Comparison of ENCODE assay signal across 11 cellular contexts in genomic region chr1:222898191-222898527, GRCh38.
DNase-seq lines count a peak whose midpoint lies in the region; ATAC-seq and TF ChIP-seq lines count a peak whose summit lies in the region.
"Had no signal": no experiment of that assay in that cellular context is flagged by ENCODE, and none has a peak within 500 bp of the region (broad histone marks: within the 10 kb centered on the region; RNA-seq: fewer than 3 reads in every experiment).

No MANE protein-coding gene starts in this region.

- no peaks in the 10 kb centered on the region for H3K9me3 Mint-ChIP-seq in Calu3 (ENCODE audit: low read depth, unreplicated experiment)

- H3K4me3 ChIP-seq in PC-9 (0 out of 2 replicates have a peak overlapping the region, but pooled peaks have one; percentile 7), epithelial cell of proximal tubule (ENCODE audit: low read depth, low read length) (peak overlapping the region; percentile 9), prostate gland (peak overlapping the region; percentile 0 to 18)
- H3K4me3 ChIP-seq: neural progenitor cell had no signal

- no peaks in the 10 kb centered on the region for H3K79me2 ChIP-seq in PC-9 (ENCODE audit: low read depth)

- TF ChIP-seq CTCF in Calu3 (IDR thresholded peaks at IDR 0.05; ENCODE audit: unreplicated experiment) (no peak), PC-9 (conservative IDR thresholded peaks at IDR 0.05) (no peak), epithelial cell of proximal tubule (conservative IDR thresholded peaks at IDR 0.05; ENCODE audit: low read depth, low read length) (no peak), prostate gland (IDR thresholded peaks at IDR 0.05) (no peak)

- 13% methylated on average over 1 of the region's 1 CpG for WGBS in prostate gland

- no peaks in the 10 kb centered on the region for H3K27me3 Mint-ChIP-seq in Calu3 (ENCODE audit: unreplicated experiment)

- no peak overlapping the region for H3K27ac ChIP-seq in PC-9
- peak overlapping the region in 1 of 2 donors; percentile 55 for H3K27ac ChIP-seq in prostate gland
- H3K27ac ChIP-seq: KMS-11, neural progenitor cell had no signal

- H3K36me3 ChIP-seq in PC-9 (ENCODE audit: low read depth) = no peaks in the 10 kb centered on the region
- no peaks in the 10 kb centered on the region for H3K36me3 ChIP-seq in prostate gland
- H3K36me3 ChIP-seq: neural progenitor cell, transverse colon had no signal

- H3K9me3 ChIP-seq in PC-9 (ENCODE audit: insufficient read depth, low read depth) = no peaks in the 10 kb centered on the region
- H3K9me3 ChIP-seq in prostate gland = no peaks in the 10 kb centered on the region
- H3K9me3 ChIP-seq: transverse colon had no signal

- H3K4me1 ChIP-seq in PC-9 (replicated peaks; ENCODE audit: insufficient read depth) = no peaks in the 10 kb centered on the region; the same call in 1 of the 2 replicates
- H3K4me1 ChIP-seq in prostate gland (replicated peaks) = no peaks in the 10 kb centered on the region
- H3K4me1 ChIP-seq: neural progenitor cell had no signal

- intact Hi-C loops in Calu3 (cut with micrococcal nuclease; ENCODE audit: unreplicated experiment) (no loop called here), PC-9 (cut with micrococcal nuclease; ENCODE audit: unreplicated experiment) (no loop called here), prostate gland (cut with DNase I) (no loop called here)

- H3K9me2 ChIP-seq in PC-9 (ENCODE audit: insufficient read depth) = no peaks in the 10 kb centered on the region

- peak overlapping the region; percentile 69 for H3K27ac Mint-ChIP-seq in Calu3 (ENCODE audit: unreplicated experiment)
- H3K27ac Mint-ChIP-seq: neural progenitor cell had no signal

- CTCF ChIA-PET in Calu3 (lab: Charles Lee) = no interaction called here
- CTCF ChIA-PET in PC-9 (lab: Charles Lee) = interaction anchor here (0.7 kb wide), 1 partner anchor 100 kb away, joined by 3 read pairs; no protein-coding TSS in a partner anchor

- H3K4me1 Mint-ChIP-seq in Calu3 (ENCODE audit: low read depth, unreplicated experiment) = peaks cover 8% of the 10 kb centered on the region
- H3K4me1 Mint-ChIP-seq: neural progenitor cell had no signal

- no peaks in the 10 kb centered on the region for H3K36me3 Mint-ChIP-seq in Calu3 (ENCODE audit: insufficient read depth, unreplicated experiment)

- no peak overlapping the region for H2AFZ ChIP-seq in PC-9
- H2AFZ ChIP-seq: neural progenitor cell had no signal

- DNase-seq in Calu3 = no peak
- no peak for DNase-seq in PC-9
- DNase-seq in epithelial cell of proximal tubule (ENCODE audit: low read depth) = no peak
- DNase-seq in prostate gland (ENCODE audit: low spot score) = no peak
- no peak for DNase-seq in NAMALWA (ENCODE audit: low spot score)
- DNase-seq in islet precursor cell = no peak
- DNase-seq: stimulated activated CD4-positive, alpha-beta T cell treated with anti-CD3 and anti-CD28 coated beads, Interleukin-4, amount 100 ng/mL, for 24 hours; transverse colon had no signal

- no peak for ATAC-seq in GM19397 (IDR thresholded peaks at IDR 0.05; ENCODE audit: unreplicated experiment)

- no peak for TF ChIP-seq POLR2A in prostate gland (IDR thresholded peaks at IDR 0.05)

- BruUV-seq in Calu3 (replicated peaks; lab: Mats Ljungman, UMichigan) = no TSS peak
- no TSS peak for BruUV-seq in PC-9 (replicated peaks; lab: Mats Ljungman, UMichigan)

- POLR2A ChIA-PET in PC-9 (lab: Charles Lee; ENCODE audit: unreplicated experiment) = interaction anchor here (0.6 kb wide), 1 partner anchor 414 kb away, joined by 3 read pairs; no protein-coding TSS in a partner anchor

- 0 out of 2 replicates have a peak overlapping the region, but pooled peaks have one; percentile 26 for H3K4me2 ChIP-seq in PC-9
- H3K4me2 ChIP-seq: KMS-11, neural progenitor cell had no signal

- no peaks in the 10 kb centered on the region for H4K20me1 ChIP-seq in PC-9 (ENCODE audit: insufficient read depth)

- H3K27me3 ChIP-seq in PC-9 (ENCODE audit: insufficient read depth, low read depth) (no peaks in the 10 kb centered on the region), prostate gland (replicated peaks; ENCODE audit: insufficient read depth) (no peaks in the 10 kb centered on the region)
- H3K27me3 ChIP-seq: neural progenitor cell, transverse colon had no signal

- peak overlapping the region; percentile 18 for H3K4me3 Mint-ChIP-seq in Calu3 (ENCODE audit: low read depth, unreplicated experiment)
- H3K4me3 Mint-ChIP-seq: neural progenitor cell had no signal

- H3F3A ChIP-seq in PC-9 (ENCODE audit: insufficient read depth, low read depth) = no peaks in the 10 kb centered on the region
